9 cellular contexts compared by ENCODE assay signal in genomic region chr3:190076601-190077444, GRCh38. TPM values are rescaled to one million over a fixed set of nuclear protein-coding genes. Genes with fewer than 3 reads are reported as not detected.
A peak's percentile ranks its signal among the peaks of the same experiment; 100 is the strongest.
DNase-seq lines count a peak whose midpoint lies in the region; ATAC-seq, FAIRE-seq and TF ChIP-seq lines count a peak whose summit lies in the region.
"Had no signal": no experiment of that assay in that cellular context is flagged by ENCODE, and none has a peak within 500 bp of the region (broad histone marks: within the 10 kb centered on the region; RNA-seq: fewer than 3 reads in every experiment).

No MANE protein-coding gene starts in this region.

- no peak for TF ChIP-seq EP300 in GM12878 (IDR thresholded peaks at IDR 0.05; ENCODE audit: borderline replicate concordance in 1 of 2, control insufficient read depth in 1 of 2, low read depth in 2 of 2, low read length in 2 of 2)

- H3K4me1 ChIP-seq in GM12878 (ENCODE audit: control insufficient read depth, insufficient read depth, low read length) (no peaks in the 10 kb centered on the region), keratinocyte (ENCODE audit: control insufficient read depth, extremely low read depth, insufficient read depth, low read length) (peaks cover 24% of the 10 kb centered on the region), thyroid gland (peaks cover 12 to 22% of the 10 kb centered on the region in 2 donors)

- no peak overlapping the region; the same call in 1 of the 2 replicates for H3K27ac ChIP-seq in GM12878 (ENCODE audit: control insufficient read depth, insufficient read depth)
- peak overlapping the region; percentile 63 for H3K27ac ChIP-seq in keratinocyte (ENCODE audit: control insufficient read depth, insufficient read depth, low read length)
- H3K27ac ChIP-seq in thyroid gland = peak overlapping the region; percentile 59 to 82 (median 60)
- H3K27ac ChIP-seq in dorsolateral prefrontal cortex = peak overlapping the region in 3 of 59 donors; percentile 1 to 6 (median 4)

- H3K27me3 ChIP-seq in GM12878 (replicated peaks in 1 of 2; ENCODE audit: control insufficient read depth in 2 of 2, insufficient read depth in 2 of 2, low read length in 1 of 2) (no peaks in the 10 kb centered on the region), keratinocyte (ENCODE audit: control insufficient read depth, extremely low read depth, insufficient read depth, low read length) (no peaks in the 10 kb centered on the region), thyroid gland (no peaks in the 10 kb centered on the region), dorsolateral prefrontal cortex (no peaks in the 10 kb centered on the region)

- ATAC-seq in GM12878 (peak; percentile 31; the same call in 1 of the 3 replicates), GM19455 (IDR thresholded peaks at IDR 0.05; ENCODE audit: unreplicated experiment) (no peak), GM18861 (IDR thresholded peaks at IDR 0.05; ENCODE audit: unreplicated experiment) (no peak)

- H3K9ac ChIP-seq in GM12878 (ENCODE audit: control insufficient read depth, insufficient read depth, low read length) = no peak overlapping the region
- H3K9ac ChIP-seq in keratinocyte (ENCODE audit: control insufficient read depth, extremely low read depth, insufficient read depth, low read length) = peak overlapping the region; percentile 17

- WGBS in GM12878 (ENCODE audit: insufficient coverage, insufficient replicate concordance, low lambda C conversion rate, missing lambda C conversion rate) = 91% methylated on average over 1 of the region's 1 CpG
- 14 to 16% methylated on average over 1 of the region's 1 CpG for WGBS in thyroid gland, 2 donors

- in situ Hi-C loops in GM12878 (cut with MboI) = no loop called here

- FAIRE-seq in GM12878 (lab: Jason Lieb, UNC) (no peak), keratinocyte (lab: Jason Lieb, UNC) (peak; percentile 100)

- TF ChIP-seq POLR2A in GM12878 (IDR thresholded peaks at IDR 0.05; ENCODE audit: low read depth, low read length) (no peak), thyroid gland (IDR thresholded peaks at IDR 0.05) (no peak)

- H3K4me3 ChIP-seq in GM12878 (no peak overlapping the region), keratinocyte (ENCODE audit: control insufficient read depth in 2 of 3, extremely low read depth in 1 of 3, insufficient read depth in 2 of 3, low read depth in 1 of 3, low read length in 3 of 3) (peak overlapping the region in 1 of 3 experiments; percentile 19), thyroid gland (replicated peaks in 1 of 3) (no peak overlapping the region), dorsolateral prefrontal cortex (no peak overlapping the region)

- no peaks in the 10 kb centered on the region for H4K20me1 ChIP-seq in GM12878 (ENCODE audit: control insufficient read depth, insufficient read depth)
- H4K20me1 ChIP-seq in keratinocyte (ENCODE audit: control insufficient read depth, extremely low read depth, insufficient read depth, low read length) = no peaks in the 10 kb centered on the region

- no TSS peak for BruUV-seq in GM12878 (replicated peaks; lab: Mats Ljungman, UMichigan)

- POLR2A ChIA-PET in GM12878 (lab: Charles Lee) = interaction anchor here (1.0 kb wide), 1 partner anchor 21 kb away, joined by 4 read pairs; no protein-coding TSS in a partner anchor

- dilution Hi-C loops in keratinocyte (cut with MboI; ENCODE audit: extremely low pct_ligation_motif_present, low sequenced_read_pairs) = no loop called here

- H3K9me1 ChIP-seq in keratinocyte (ENCODE audit: control insufficient read depth, extremely low read depth, insufficient read depth, low read length) = no peaks in the 10 kb centered on the region

- CTCF ChIA-PET in GM12878 (lab: Yijun Ruan, JAX) = interaction anchor here (0.7 to 1.5 kb wide), 2 partner anchors 8 to 9 kb away, joined by 3 to 4 read pairs; no protein-coding TSS in a partner anchor

- H3K79me2 ChIP-seq in GM12878 (ENCODE audit: control insufficient read depth, insufficient read depth, low read length) (no peaks in the 10 kb centered on the region; the same call in 1 of the 2 replicates), keratinocyte (ENCODE audit: control insufficient read depth, insufficient read depth, low read length) (peaks cover 53% of the 10 kb centered on the region)

- SMC1A ChIA-PET in GM12878 (lab: Charles Lee; ENCODE audit: uncharacterized antibody, unreplicated experiment) = interaction anchor here (0.8 to 3.8 kb wide), 7 partner anchors 8 to 108 kb away, joined by 3 to 17 read pairs (median 4); partner anchors contain the start of gene P3H2

- TF ChIP-seq CTCF in GM12878 (IDR thresholded peaks at IDR 0.05 in 2 of 3, conservative IDR thresholded peaks at IDR 0.05 in 1 of 3; ENCODE audit: control insufficient read depth in 2 of 3, extremely low read depth in 1 of 3, insufficient read depth in 1 of 3, low read depth in 3 of 3, low read length in 3 of 3) (no peak), keratinocyte (optimal IDR thresholded peaks at IDR 0.05 in 1 of 3, IDR thresholded peaks at IDR 0.05 in 1 of 3, conservative IDR thresholded peaks at IDR 0.05 in 1 of 3; ENCODE audit: extremely low read depth in 1 of 3, insufficient read depth in 2 of 3, low read length in 3 of 3) (no peak), thyroid gland (IDR thresholded peaks at IDR 0.05) (no peak), dorsolateral prefrontal cortex (IDR thresholded peaks at IDR 0.05 in 54 of 56, conservative IDR thresholded peaks at IDR 0.05 in 2 of 56; ENCODE audit: low read depth in 1 of 56, partially characterized antibody in 56 of 56) (no peak)

- DNase-seq in HS-27A (ENCODE audit: low read depth) (peak; percentile 89), GM12878 (ENCODE audit: low read depth, low spot score) (no peak), keratinocyte (ENCODE audit: low read depth, low spot score) (peak; percentile 86), thyroid gland (peak; percentile 73 to 79), dorsolateral prefrontal cortex (no peak)
- DNase-seq: activated naive CD4-positive, alpha-beta T cell treated with anti-CD3 and anti-CD28 coated beads, Interleukin-2, amount 50 U/mL, for 16 hours; stimulated activated CD4-positive, alpha-beta T cell treated with anti-CD3 and anti-CD28 coated beads, Interleukin-12 subunit alpha, Interleukin-12 subunit beta, amount 100 ng/mL, for 4 hours had no signal

- no peaks in the 10 kb centered on the region for H3K36me3 ChIP-seq in GM12878 (ENCODE audit: control insufficient read depth in 2 of 2, insufficient read depth in 2 of 2, low read length in 1 of 2)
- peaks cover 0 to 4% of the 10 kb centered on the region in 2 experiments for H3K36me3 ChIP-seq in keratinocyte (ENCODE audit: control insufficient read depth in 2 of 2, extremely low read depth in 1 of 2, insufficient read depth in 2 of 2, low read length in 2 of 2)
- no peaks in the 10 kb centered on the region for H3K36me3 ChIP-seq in thyroid gland

- RAD21 ChIA-PET in GM12878 (lab: Charles Lee; ENCODE audit: unreplicated experiment) = interaction anchor here (1.1 to 1.7 kb wide), 3 partner anchors 9 to 29 kb away, joined by 3 to 5 read pairs (median 4); no protein-coding TSS in a partner anchor

- no peak overlapping the region for H3K4me2 ChIP-seq in GM12878 (ENCODE audit: control insufficient read depth, insufficient read depth)
- H3K4me2 ChIP-seq in keratinocyte (ENCODE audit: control insufficient read depth, extremely low read depth, insufficient read depth, low read depth, low read length) = peak overlapping the region; percentile 69

- TF ChIP-seq RAD21 in GM12878 (IDR thresholded peaks at IDR 0.05; ENCODE audit: insufficient read depth, low read depth, low read length) = no peak

- H2AFZ ChIP-seq in GM12878 (ENCODE audit: control insufficient read depth, low read depth, low read length) = no peak overlapping the region
- no peak overlapping the region for H2AFZ ChIP-seq in keratinocyte (ENCODE audit: control insufficient read depth, low read length)

- no peaks in the 10 kb centered on the region for H3K9me3 ChIP-seq in GM12878 (replicated peaks; ENCODE audit: control insufficient read depth, insufficient read depth, low read length)
- H3K9me3 ChIP-seq in keratinocyte (ENCODE audit: control insufficient read depth, low read depth, low read length) = no peaks in the 10 kb centered on the region
- no peaks in the 10 kb centered on the region for H3K9me3 ChIP-seq in thyroid gland

- intact Hi-C loops in GM12878 (cut with micrococcal nuclease; ENCODE audit: unreplicated experiment) (no loop called here), thyroid gland (cut with DNase I) (no loop called here), dorsolateral prefrontal cortex (cut with DNase I) (loop anchor here in 1 of 2 donors (10.0 kb wide), 1 partner anchor 112 kb away; no protein-coding TSS in a partner anchor)

TF ChIP-seq in GM12878, 131 proteins besides CTCF, POLR2A, EP300 and RAD21 (continues in another document):
- TF ChIP-seq STAT3 (IDR thresholded peaks at IDR 0.05; ENCODE audit: low read depth, low read length) = no peak
- TF ChIP-seq MXI1 (IDR thresholded peaks at IDR 0.05; ENCODE audit: low read depth, low read length) = no peak

RNA-seq across cellular contexts. Expression of gene P3H2, which starts 43.9 kb away (rescaled TPM):
- 161 and 165 TPM in 2 replicates for total RNA-seq in GM12878 (2013; cell fraction: nucleolus; rRNA removed)
- total RNA-seq in GM12878 (2014; rRNA removed) = 88.8 and 95.5 TPM in 2 replicates
- 87.3 and 91.7 TPM in 2 replicates for total RNA-seq in GM12878 (2014; rRNA removed; fragmentation: Illumina TruSeq; extraction: Trizol)
- total RNA-seq in GM12878 (2021) = 68.3 and 69.4 TPM in 2 replicates
- polyA plus RNA-seq in GM12878 (2011; ENCODE audit: low read depth) = 29.2 TPM
- polyA plus RNA-seq in GM12878 (2011; rRNA removed) = 63.1 and 88.6 TPM in 2 replicates
- 34.7 and 48.4 TPM in 2 replicates for polyA plus RNA-seq in GM12878 (2011; cell fraction: cytosol; rRNA removed)
- polyA plus RNA-seq in GM12878 (2011; cell fraction: nucleus; rRNA removed) = 36.0 and 43.6 TPM in 2 replicates
- 41.4 and 41.6 TPM in 2 replicates for polyA plus RNA-seq in GM12878 (2012)
- polyA plus RNA-seq in GM12878 (2014; fragmentation: Illumina TruSeq; extraction: Trizol) = 84.9 and 116 TPM in 2 replicates
- 10 to 100 TPM; 27.0 to 36.7 TPM for polyA plus RNA-seq in GM12878 (2014; fragmentation: Nextera tagmentation; extraction: Ambion mirVana)
- 69.3 and 83.6 TPM in 2 replicates for polyA plus RNA-seq in GM12878 (2014; rRNA removed)
- 10 to 100 TPM; 82.7 to 97.6 TPM for polyA plus RNA-seq in GM12878 (2016; fragmentation: Nextera tagmentation; extraction: Ambion mirVana)
- polyA minus RNA-seq in GM12878 (2011; rRNA and poly(A)+ RNA removed) = 46.6 and 62.8 TPM in 2 replicates
- 16.6 and 23.6 TPM in 2 replicates for polyA minus RNA-seq in GM12878 (2011; cell fraction: cytosol; rRNA and poly(A)+ RNA removed)
- 48.7 and 60.0 TPM in 2 replicates for polyA minus RNA-seq in GM12878 (2011; cell fraction: nucleus; rRNA and poly(A)+ RNA removed)
- polyA plus RNA-seq in keratinocyte = 80.7 to 115 TPM (median 91.4 TPM) in 3 replicates
- 160 TPM for polyA plus RNA-seq in keratinocyte (2011; ENCODE audit: low read depth)
- 56.0 and 77.5 TPM in 2 replicates for polyA plus RNA-seq in keratinocyte (2011; cell fraction: cytosol; rRNA removed)
- 143 and 179 TPM in 2 replicates for polyA plus RNA-seq in keratinocyte (2011; cell fraction: nucleus; rRNA removed)
- polyA plus RNA-seq in keratinocyte (2012; ENCODE audit: low replicate concordance) = 43.2 and 72.1 TPM in 2 replicates
- polyA minus RNA-seq in keratinocyte = 27.9 to 146 TPM (median 80.1 TPM) in 3 replicates
- polyA minus RNA-seq in keratinocyte (2011; cell fraction: cytosol; rRNA and poly(A)+ RNA removed) = 72.9 TPM
- 119 and 286 TPM in 2 replicates for polyA minus RNA-seq in keratinocyte (2011; cell fraction: nucleus; rRNA and poly(A)+ RNA removed)
- 10 to 100 TPM in 1 of 4 donors, 1 to 10 TPM in 3; 4.2 to 20.2 (median 5.7) TPM for total RNA-seq in thyroid gland
- total RNA-seq in dorsolateral prefrontal cortex = 10 to 100 TPM in 32 of 120 experiments, 1 to 10 TPM in 88; 2.9 to 14.9 (median 8.8) TPM

Comparison
In these comparisons a context has a peak if more than half of its experiments do, and no peak if none do; other contexts are left out.
1. DNase-seq: peak in HS-27A (single experiment), keratinocyte (single experiment) and thyroid gland (2 of 2); none in GM12878 (single experiment) and dorsolateral prefrontal cortex (0 of 10).